ENCODE assay signal across 16 cellular contexts in genomic region chr10:58017719-58018367, GRCh38.
DNase-seq lines count a peak whose midpoint lies in the region; ATAC-seq and TF ChIP-seq lines count a peak whose summit lies in the region.
"Had no signal": no experiment of that assay in that cellular context is flagged by ENCODE, and none has a peak within 500 bp of the region (broad histone marks: within the 10 kb centered on the region; RNA-seq: fewer than 3 reads in every experiment).

No MANE protein-coding gene starts in this region.

- intact Hi-C loops in upper lobe of right lung (cut with DNase I), result no loop called here

- H3K27ac ChIP-seq in upper lobe of right lung, result no peak overlapping the region
- H3K27ac ChIP-seq: esophagus squamous epithelium, left lung, WERI-Rb-1 had no signal

- peaks cover 5% of the 10 kb centered on the region for H3K36me3 Mint-ChIP-seq in osteocyte (ENCODE audit: unreplicated experiment)
- H3K36me3 Mint-ChIP-seq: stimulated activated effector memory CD8-positive, alpha-beta T cell treated with anti-CD3 and anti-CD28 coated beads, Interleukin-12 subunit alpha, Interleukin-12 subunit beta, amount 100 ng/mL, for 72 hours had no signal

- H3K27me3 Mint-ChIP-seq in osteocyte (ENCODE audit: unreplicated experiment), result no peaks in the 10 kb centered on the region

- no peaks in the 10 kb centered on the region for H3K9me3 ChIP-seq in upper lobe of right lung

- no peaks in the 10 kb centered on the region for H3K27me3 ChIP-seq in upper lobe of right lung
- H3K27me3 ChIP-seq: esophagus squamous epithelium, left lung had no signal

- H3K9me3 Mint-ChIP-seq in osteocyte (ENCODE audit: unreplicated experiment), result peaks cover 4% of the 10 kb centered on the region

- H3K4me3 ChIP-seq in choroid plexus epithelial cell (ENCODE audit: low read depth, low read length), result no peak overlapping the region
- no peak overlapping the region for H3K4me3 ChIP-seq in upper lobe of right lung
- H3K4me3 ChIP-seq: esophagus squamous epithelium, left lung had no signal

- H3K4me1 Mint-ChIP-seq in osteocyte (ENCODE audit: unreplicated experiment), result peaks cover 42% of the 10 kb centered on the region
- H3K4me1 Mint-ChIP-seq: stimulated activated effector memory CD8-positive, alpha-beta T cell treated with anti-CD3 and anti-CD28 coated beads, Interleukin-12 subunit alpha, Interleukin-12 subunit beta, amount 100 ng/mL, for 72 hours had no signal

- no peak for ATAC-seq in upper lobe of right lung
- ATAC-seq: left lung; Panc1; stimulated activated effector memory CD8-positive, alpha-beta T cell treated with anti-CD3 and anti-CD28 coated beads, Interleukin-12 subunit alpha, Interleukin-12 subunit beta, amount 100 ng/mL, for 72 hours had no signal

- H3K36me3 ChIP-seq in upper lobe of right lung, result no peaks in the 10 kb centered on the region
- H3K36me3 ChIP-seq: esophagus squamous epithelium, left lung, WERI-Rb-1 had no signal

- peak overlapping the region; percentile 57 for H3K27ac Mint-ChIP-seq in osteocyte (ENCODE audit: unreplicated experiment)
- H3K27ac Mint-ChIP-seq: stimulated activated effector memory CD8-positive, alpha-beta T cell treated with anti-CD3 and anti-CD28 coated beads, Interleukin-12 subunit alpha, Interleukin-12 subunit beta, amount 100 ng/mL, for 72 hours had no signal

- peak; percentile 44 for TF ChIP-seq CTCF in choroid plexus epithelial cell (conservative IDR thresholded peaks at IDR 0.05; ENCODE audit: low read depth, low read length)
- TF ChIP-seq CTCF in osteocyte (IDR thresholded peaks at IDR 0.05), result no peak
- TF ChIP-seq CTCF in upper lobe of right lung (IDR thresholded peaks at IDR 0.05), result no peak

- peak; percentile 90 for DNase-seq in EL
- DNase-seq in RKO (ENCODE audit: low spot score), result peak; percentile 57
- peak; percentile 91 for DNase-seq in choroid plexus epithelial cell (ENCODE audit: low read depth)
- no peak for DNase-seq in osteocyte (ENCODE audit: extremely low spot score, unreplicated experiment)
- DNase-seq in germinal center (ENCODE audit: low spot score), result no peak
- DNase-seq in HK-2 (ENCODE audit: unreplicated experiment), result no peak
- DNase-seq in upper lobe of right lung, result no peak
- no peak for DNase-seq in COLO829 (ENCODE audit: low spot score)
- DNase-seq: caudate nucleus, DMS53, esophagus squamous epithelium, left lung, MM.1S, WERI-Rb-1 had no signal

- no peak overlapping the region for H3K4me3 Mint-ChIP-seq in osteocyte (ENCODE audit: unreplicated experiment)
- H3K4me3 Mint-ChIP-seq: stimulated activated effector memory CD8-positive, alpha-beta T cell treated with anti-CD3 and anti-CD28 coated beads, Interleukin-12 subunit alpha, Interleukin-12 subunit beta, amount 100 ng/mL, for 72 hours had no signal

- H3K4me1 ChIP-seq in upper lobe of right lung, result no peaks in the 10 kb centered on the region
- H3K4me1 ChIP-seq: esophagus squamous epithelium, left lung had no signal

Comparison
In these comparisons a context has a peak if more than half of its experiments do, and no peak if none do; other contexts are left out.
1. DNase-seq: peak in EL (single experiment), RKO (single experiment) and choroid plexus epithelial cell (single experiment); none in osteocyte (single experiment), germinal center (single experiment), HK-2 (single experiment), upper lobe of right lung (single experiment) and COLO829 (single experiment).